ENCODE assay signal across 10 cellular contexts in the genomic region with DNA sequence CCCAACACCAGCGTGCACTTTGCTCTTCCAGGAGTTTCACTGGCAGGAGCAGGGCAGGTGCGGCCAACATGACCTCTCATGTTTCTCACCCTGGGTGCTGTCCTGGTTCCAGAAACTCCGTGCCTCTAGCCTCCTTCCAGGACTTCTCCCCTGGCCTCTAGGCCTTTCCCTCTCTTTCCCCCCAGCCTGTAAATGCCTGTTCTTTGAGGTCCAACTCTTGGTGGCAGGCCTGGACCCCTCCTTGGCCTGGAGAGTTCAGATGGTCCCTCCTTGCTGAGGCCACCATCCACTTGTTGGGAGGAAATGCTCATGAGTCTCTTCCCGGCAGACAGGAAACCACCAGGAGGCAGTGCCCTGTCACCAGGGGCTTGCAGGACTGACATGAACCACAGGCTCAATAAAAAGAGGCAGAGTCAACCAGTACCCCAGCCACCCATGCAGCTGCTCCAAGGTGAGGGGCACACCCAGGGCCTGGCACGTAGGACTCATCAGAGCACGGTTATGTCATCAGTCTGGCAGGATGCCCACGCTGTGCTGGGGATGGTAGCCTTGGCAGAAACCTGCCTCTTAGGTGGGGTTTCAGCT. TPM values are rescaled to one million over a fixed set of nuclear protein-coding genes. Genes with fewer than 3 reads are reported as not detected.
DNase-seq lines count a peak whose midpoint lies in the region; ATAC-seq and TF ChIP-seq lines count a peak whose summit lies in the region.
"Had no signal": no experiment of that assay in that cellular context is flagged by ENCODE, and none has a peak within 500 bp of the region (broad histone marks: within the 10 kb centered on the region; RNA-seq: fewer than 3 reads in every experiment).

No MANE protein-coding gene starts in this region.

- TF ChIP-seq EP300 in stomach (IDR thresholded peaks at IDR 0.05) (no peak), sigmoid colon (IDR thresholded peaks at IDR 0.05) (no peak)

- H3K36me3 Mint-ChIP-seq in activated CD4-positive, alpha-beta T cell treated with anti-CD3 and anti-CD28 coated beads for 36 hours (ENCODE audit: low read depth): no peaks in the 10 kb centered on the region

- peaks cover 9 to 15% (median 13%) of the 10 kb centered on the region in 4 donors for H3K4me1 ChIP-seq in stomach
- peaks cover 0 to 15% (median 12%) of the 10 kb centered on the region in 4 donors for H3K4me1 ChIP-seq in sigmoid colon

- TF ChIP-seq POLR2A in stomach (IDR thresholded peaks at IDR 0.05): no peak
- TF ChIP-seq POLR2A in sigmoid colon (IDR thresholded peaks at IDR 0.05): peak in 1 of 2 donors; percentile 11

- H3K27ac Mint-ChIP-seq in activated CD4-positive, alpha-beta T cell treated with anti-CD3 and anti-CD28 coated beads for 36 hours: no peak overlapping the region

- H3K4me1 Mint-ChIP-seq in activated CD4-positive, alpha-beta T cell treated with anti-CD3 and anti-CD28 coated beads for 36 hours: peaks cover 16% of the 10 kb centered on the region

- POLR2A ChIA-PET in activated CD4-positive, alpha-beta T cell treated with anti-CD3 and anti-CD28 coated beads for 36 hours (lab: Charles Lee): no interaction called here
- POLR2A ChIA-PET in RWPE1 (lab: Yijun Ruan, JAX; ENCODE audit: low non-redundant PET): no interaction called here

- H3K27ac ChIP-seq in RWPE1 (peak overlapping the region; percentile 71), stomach (peak overlapping the region in 3 of 5 donors; percentile 63 to 70 (median 66)), sigmoid colon (peak overlapping the region in 1 of 4 donors; percentile 69)

- intact Hi-C loops in activated CD4-positive, alpha-beta T cell treated with anti-CD3 and anti-CD28 coated beads for 36 hours (cut with DNase I, micrococcal nuclease): no loop called here
- intact Hi-C loops in stomach (cut with DNase I; ENCODE audit: low total_unique reads): no loop called here
- intact Hi-C loops in sigmoid colon (cut with DNase I): no loop called here

- CTCF ChIA-PET in activated CD4-positive, alpha-beta T cell treated with anti-CD3 and anti-CD28 coated beads for 36 hours (lab: Charles Lee): interaction anchor here (0.7 kb wide), 1 partner anchor 52 kb away, joined by 3 read pairs; no protein-coding TSS in a partner anchor
- CTCF ChIA-PET in RWPE1 (lab: Yijun Ruan, JAX): interaction anchor here (0.6 to 1.0 kb wide), 3 partner anchors 8 to 18 kb away, joined by 3 to 8 read pairs (median 3); no protein-coding TSS in a partner anchor

- H3K9me3 ChIP-seq in stomach: no peaks in the 10 kb centered on the region
- H3K9me3 ChIP-seq in sigmoid colon: no peaks in the 10 kb centered on the region

- no peak for TF ChIP-seq CTCF in RWPE1 (conservative IDR thresholded peaks at IDR 0.05; ENCODE audit: low read depth)
- no peak for TF ChIP-seq CTCF in stomach (IDR thresholded peaks at IDR 0.05)
- TF ChIP-seq CTCF in sigmoid colon (IDR thresholded peaks at IDR 0.05): no peak

- H3K36me3 ChIP-seq in stomach (no peaks in the 10 kb centered on the region), sigmoid colon (no peaks in the 10 kb centered on the region)

- H3K4me3 ChIP-seq in stomach (peak overlapping the region in 2 of 4 donors; percentile 43 to 48), sigmoid colon (no peak overlapping the region)

- H3K27me3 ChIP-seq in stomach (peaks cover 7 to 50% (median 10%) of the 10 kb centered on the region in 3 donors), sigmoid colon (peaks cover 27 to 52% (median 27%) of the 10 kb centered on the region in 3 donors)

- peak; percentile 76 for ATAC-seq in activated CD4-positive, alpha-beta T cell treated with anti-CD3 and anti-CD28 coated beads for 36 hours
- ATAC-seq in GM21360 (IDR thresholded peaks at IDR 0.05; ENCODE audit: unreplicated experiment): no peak

- H3K4me3 Mint-ChIP-seq in activated CD4-positive, alpha-beta T cell treated with anti-CD3 and anti-CD28 coated beads for 36 hours: no peak overlapping the region

- peak; percentile 50 for DNase-seq in activated CD4-positive, alpha-beta T cell treated with anti-CD3 and anti-CD28 coated beads for 36 hours
- DNase-seq in activated CD4-positive, alpha-beta T cell treated with anti-CD3 and anti-CD28 coated beads for 4 hours: no peak
- peak; percentile 61 for DNase-seq in RWPE1 (ENCODE audit: low spot score)
- peak; percentile 57 for DNase-seq in glomerular visceral epithelial cell (ENCODE audit: extremely low spot score)
- no peak for DNase-seq in stomach
- no peak for DNase-seq in sigmoid colon
- DNase-seq in NCI-H774 (lab: John Stamatoyannopoulos, UW): no peak
- DNase-seq: activated CD4-positive, alpha-beta T cell treated with anti-CD3 and anti-CD28 coated beads, Interleukin-2, amount 50 U/mL, for 48 hours; NCI-H1092 had no signal

- H3K27me3 Mint-ChIP-seq in activated CD4-positive, alpha-beta T cell treated with anti-CD3 and anti-CD28 coated beads for 36 hours: peaks cover 62% of the 10 kb centered on the region

- peaks cover 2% of the 10 kb centered on the region for H3K9me3 Mint-ChIP-seq in activated CD4-positive, alpha-beta T cell treated with anti-CD3 and anti-CD28 coated beads for 36 hours (ENCODE audit: low read depth)

- WGBS in stomach, 5 donors: 58 to 79% (median 69%) methylated on average over 5 to 7 of the region's 7 CpGs
- WGBS in sigmoid colon, 2 donors: 16 to 48% methylated on average over 7 of the region's 7 CpGs

RNA-seq across cellular contexts. Expression of gene MALL, which starts 1.5 kb away (rescaled TPM):
- total RNA-seq in activated CD4-positive, alpha-beta T cell treated with anti-CD3 and anti-CD28 coated beads for 36 hours: 1 to 10 TPM; 1.6 to 2.0 TPM
- total RNA-seq in stomach (10 to 100 TPM in 1 of 5 donors, 1 to 10 TPM in 3, not detected in 1; 1.3 to 28.4 (median 5.5) TPM), sigmoid colon (10 to 100 TPM in 1 of 4 donors, 1 to 10 TPM in 3; 1.5 to 14.1 (median 5.4) TPM)
- polyA plus RNA-seq in stomach (10 to 100 TPM in 1 of 3 donors, 1 to 10 TPM in 2; 2.3 to 37.6 (median 2.7) TPM), sigmoid colon (100 to 1,000 TPM in 2 of 3 donors, 10 to 100 TPM in 1; 97.3 to 183 (median 139) TPM)

Comparison
In these comparisons a context has a peak if more than half of its experiments do, and no peak if none do; other contexts are left out.
1. DNase-seq: peak in activated CD4-positive, alpha-beta T cell treated with anti-CD3 and anti-CD28 coated beads for 36 hours (single experiment), RWPE1 (single experiment) and glomerular visceral epithelial cell (single experiment); none in activated CD4-positive, alpha-beta T cell treated with anti-CD3 and anti-CD28 coated beads for 4 hours (0 of 2), stomach (single experiment), sigmoid colon (single experiment) and NCI-H774 (single experiment).